Comparison of ENCODE assay signal across 20 cellular contexts in the genomic region with DNA sequence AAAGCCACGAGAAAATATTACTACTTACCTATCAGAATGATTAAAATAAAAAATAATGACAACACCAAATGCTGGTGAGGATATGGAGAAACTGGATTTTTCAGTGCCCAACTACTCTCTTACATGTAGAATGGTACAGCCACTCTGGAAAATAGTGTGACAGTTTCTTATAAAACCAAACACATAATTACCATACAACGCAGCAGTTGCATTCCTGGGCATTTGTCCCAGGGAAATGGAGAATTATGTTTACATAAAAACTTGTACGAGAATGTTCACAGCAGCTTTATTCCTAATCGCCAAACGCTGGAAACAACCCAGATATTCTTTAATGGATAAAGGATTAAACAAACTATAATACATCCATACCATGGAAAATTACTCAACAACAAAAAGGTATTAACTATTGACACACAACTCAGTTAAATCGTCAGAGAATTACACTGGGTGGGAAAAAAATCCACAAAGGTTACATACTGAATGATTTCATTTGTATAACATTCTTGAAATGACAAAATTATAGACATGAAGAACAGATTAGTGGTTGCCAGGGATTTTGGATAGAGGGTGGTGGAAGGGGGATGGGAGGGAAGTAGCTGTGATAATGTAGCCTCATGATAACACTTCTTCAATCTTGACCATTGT. TPM values are rescaled to one million over a fixed set of nuclear protein-coding genes. Genes with fewer than 3 reads are reported as not detected.
DNase-seq lines count a peak whose midpoint lies in the region; ATAC-seq, FAIRE-seq and TF ChIP-seq lines count a peak whose summit lies in the region.
"Had no signal": no experiment of that assay in that cellular context is flagged by ENCODE, and none has a peak within 500 bp of the region (broad histone marks: within the 10 kb centered on the region; RNA-seq: fewer than 3 reads in every experiment).

No MANE protein-coding gene starts in this region.

- no peaks in the 10 kb centered on the region for H3K4me1 Mint-ChIP-seq in astrocyte (ENCODE audit: low read depth, unreplicated experiment)

- no peaks in the 10 kb centered on the region for H3K36me3 ChIP-seq in astrocyte (ENCODE audit: insufficient read depth, low read length)
- no peaks in the 10 kb centered on the region for H3K36me3 ChIP-seq in colonic mucosa
- H3K36me3 ChIP-seq: heart left ventricle, uterus had no signal

- H3K4me3 ChIP-seq in AG04450 (ENCODE audit: low read depth, low read length) (no peak overlapping the region), astrocyte (ENCODE audit: insufficient read depth, low read depth, low read length) (no peak overlapping the region), colonic mucosa (no peak overlapping the region)
- H3K4me3 ChIP-seq: BLaER1, heart left ventricle, uterus had no signal

- TF ChIP-seq CTCF in AG04450 (IDR thresholded peaks at IDR 0.05; ENCODE audit: low read depth, low read length) (no peak), astrocyte (IDR thresholded peaks at IDR 0.05; ENCODE audit: insufficient read depth, low read depth, low read length) (no peak), colonic mucosa (IDR thresholded peaks at IDR 0.05) (no peak)

- no peaks in the 10 kb centered on the region for H3K27me3 Mint-ChIP-seq in astrocyte (ENCODE audit: low read depth, unreplicated experiment)
- H3K27me3 Mint-ChIP-seq: activated CD8-positive, alpha-beta T cell treated with anti-CD3 and anti-CD28 coated beads for 36 hours; stimulated activated naive CD8-positive, alpha-beta T cell treated with anti-CD3 and anti-CD28 coated beads, Interleukin-15, amount 100 ng/mL, for 72 hours had no signal

- H3K36me3 Mint-ChIP-seq in astrocyte (ENCODE audit: low read depth, unreplicated experiment), result no peaks in the 10 kb centered on the region

- POLR2A ChIA-PET in AG04450 (lab: Yijun Ruan, JAX), result interaction anchor here (1.6 kb wide), 1 partner anchor 20 kb away, joined by 4 read pairs; no protein-coding TSS in a partner anchor

- no peak for FAIRE-seq in astrocyte (lab: Jason Lieb, UNC)
- FAIRE-seq: TTC549 had no signal

- peak overlapping the region; percentile 13 for H3K27ac ChIP-seq in AG04450 (ENCODE audit: low read depth, low read length)
- H3K27ac ChIP-seq in astrocyte (ENCODE audit: low read depth, low read length), result no peak overlapping the region
- no peak overlapping the region for H3K27ac ChIP-seq in colonic mucosa
- H3K27ac ChIP-seq: BLaER1, heart left ventricle, parathyroid adenoma, uterus had no signal

- no peak overlapping the region for H3K4me3 Mint-ChIP-seq in astrocyte (ENCODE audit: unreplicated experiment)
- H3K4me3 Mint-ChIP-seq: activated CD8-positive, alpha-beta T cell treated with anti-CD3 and anti-CD28 coated beads for 36 hours; stimulated activated naive CD8-positive, alpha-beta T cell treated with anti-CD3 and anti-CD28 coated beads, Interleukin-15, amount 100 ng/mL, for 72 hours had no signal

- peak overlapping the region; percentile 5 for H3K4me2 ChIP-seq in astrocyte (ENCODE audit: low read length)
- H3K4me2 ChIP-seq: BLaER1, SK-N-SH had no signal

- no peaks in the 10 kb centered on the region for H3K4me1 ChIP-seq in astrocyte (ENCODE audit: insufficient read depth, low read length)
- no peaks in the 10 kb centered on the region for H3K4me1 ChIP-seq in colonic mucosa
- H3K4me1 ChIP-seq: BLaER1, parathyroid adenoma, uterus had no signal

- H3K9me3 Mint-ChIP-seq in astrocyte (ENCODE audit: unreplicated experiment), result no peaks in the 10 kb centered on the region
- H3K9me3 Mint-ChIP-seq: activated CD8-positive, alpha-beta T cell treated with anti-CD3 and anti-CD28 coated beads for 36 hours; stimulated activated naive CD8-positive, alpha-beta T cell treated with anti-CD3 and anti-CD28 coated beads, Interleukin-15, amount 100 ng/mL, for 72 hours had no signal

- H3K79me2 ChIP-seq in astrocyte (ENCODE audit: insufficient read depth, low read length), result peaks cover 10% of the 10 kb centered on the region
- H3K79me2 ChIP-seq: parathyroid adenoma had no signal

- H3K27me3 ChIP-seq in AG04450 (ENCODE audit: control insufficient read depth, insufficient read depth, low read length), result no peaks in the 10 kb centered on the region
- H3K27me3 ChIP-seq in astrocyte (ENCODE audit: insufficient read depth, low read length), result no peaks in the 10 kb centered on the region
- no peaks in the 10 kb centered on the region for H3K27me3 ChIP-seq in colonic mucosa
- H3K27me3 ChIP-seq: BLaER1, heart left ventricle, uterus had no signal

- CTCF ChIA-PET in AG04450 (lab: Charles Lee), result interaction anchor here (1.9 kb wide), 1 partner anchor 39 kb away, joined by 7 read pairs; a partner anchor contains a TSS

- H3K27ac Mint-ChIP-seq in astrocyte (ENCODE audit: unreplicated experiment), result no peak overlapping the region
- H3K27ac Mint-ChIP-seq: activated CD8-positive, alpha-beta T cell treated with anti-CD3 and anti-CD28 coated beads for 36 hours had no signal

- H4K20me1 ChIP-seq in astrocyte (ENCODE audit: insufficient read depth, low read length), result no peaks in the 10 kb centered on the region

- no peak overlapping the region for H2AFZ ChIP-seq in astrocyte (ENCODE audit: low read depth, low read length)
- H2AFZ ChIP-seq: parathyroid adenoma had no signal

- no peak overlapping the region for H3K9ac ChIP-seq in astrocyte (ENCODE audit: low read length)
- no peak overlapping the region for H3K9ac ChIP-seq in colonic mucosa (ENCODE audit: low read depth in 2 of 2, low read length in 2 of 2)
- H3K9ac ChIP-seq: BLaER1, parathyroid adenoma, SK-N-SH had no signal

- no peaks in the 10 kb centered on the region; the same call in 1 of the 2 replicates for H3K9me3 ChIP-seq in AG04450 (ENCODE audit: control insufficient read depth, insufficient read depth, low read length)
- H3K9me3 ChIP-seq in astrocyte (ENCODE audit: insufficient read depth, low read depth, low read length), result no peaks in the 10 kb centered on the region
- H3K9me3 ChIP-seq in colonic mucosa, result no peaks in the 10 kb centered on the region
- H3K9me3 ChIP-seq: BLaER1, heart left ventricle, SK-N-SH, uterus had no signal

- peak; percentile 49 for DNase-seq in AG04450 (ENCODE audit: low read depth, low spot score)
- DNase-seq in HCEC 1CT, result peak; percentile 76
- peak; percentile 55 for DNase-seq in astrocyte (ENCODE audit: low read depth)
- peak; percentile 75 for DNase-seq in iris pigment epithelial cell (ENCODE audit: low read depth)
- DNase-seq in colonic mucosa, result no peak
- DNase-seq: activated CD8-positive, alpha-beta T cell treated with anti-CD3 and anti-CD28 coated beads for 36 hours; cerebellar nuclear complex; heart left ventricle; Karpas-422; NCI-H1694 treated with DMSO at 0.1 percent for 48 hours; NCI-H345; SK-N-SH; stimulated activated naive CD8-positive, alpha-beta T cell treated with anti-CD3 and anti-CD28 coated beads, Interleukin-15, amount 100 ng/mL, for 72 hours; uterus had no signal

- intact Hi-C loops in colonic mucosa (cut with DNase I), result no loop called here

- no peak for ATAC-seq in GM21526 (IDR thresholded peaks at IDR 0.05; ENCODE audit: low FRiP score, unreplicated experiment)
- no peak for ATAC-seq in HG03520 (IDR thresholded peaks at IDR 0.05; ENCODE audit: unreplicated experiment)
- no peak for ATAC-seq in HG02870 (IDR thresholded peaks at IDR 0.05; ENCODE audit: unreplicated experiment)
- ATAC-seq: activated CD8-positive, alpha-beta T cell treated with anti-CD3 and anti-CD28 coated beads for 36 hours; heart left ventricle; stimulated activated naive CD8-positive, alpha-beta T cell treated with anti-CD3 and anti-CD28 coated beads, Interleukin-15, amount 100 ng/mL, for 72 hours had no signal

RNA-seq across cellular contexts. Expression of a gene that starts 35.4 kb away (rescaled TPM):
- polyA plus RNA-seq in AG04450 (2011; rRNA removed), result 48.8 and 56.4 TPM in 2 replicates
- 62.7 and 69.0 TPM in 2 replicates for polyA minus RNA-seq in AG04450 (2011; rRNA and poly(A)+ RNA removed)
- 14.2 and 15.7 TPM in 2 replicates for total RNA-seq in astrocyte
- total RNA-seq in colonic mucosa, result 10 to 100 TPM; 39.5 to 50.5 TPM

RNA-seq across cellular contexts. Expression of a gene that starts 39.0 kb away (rescaled TPM):
- 24.1 and 28.9 TPM in 2 replicates for polyA plus RNA-seq in AG04450 (2011; rRNA removed)
- polyA minus RNA-seq in AG04450 (2011; rRNA and poly(A)+ RNA removed), result 25.3 and 26.9 TPM in 2 replicates
- total RNA-seq in astrocyte (30.6 and 31.0 TPM in 2 replicates), colonic mucosa (10 to 100 TPM; 42.0 to 51.8 TPM)
